Comparison of ENCODE assay signal across 8 cellular contexts in genomic region chr6:111300938-111301800, GRCh38.
DNase-seq lines count a peak whose midpoint lies in the region; ATAC-seq, FAIRE-seq and TF ChIP-seq lines count a peak whose summit lies in the region.
"Not testable (repeated sequence)": the region's sequence is repeated elsewhere in the genome, so short reads cannot be mapped to it uniquely, and the experiment has no call there.

No MANE protein-coding gene starts in this region.

- peak; percentile 48 for FAIRE-seq in A204.1 (lab: Jason Lieb, UNC)

- not testable (repeated sequence) for DNase-seq in HFFc6; activated T-cell treated with anti-CD3 and anti-CD28 coated beads, Interleukin-2, amount 50 U/mL, for 72 hours; central memory CD8-positive, alpha-beta T cell (ENCODE audit: low spot score in 2 of 2); progenitor cell of endocrine pancreas (ENCODE audit: low spot score, unreplicated experiment)
- peak; percentile 19 for DNase-seq in NCI-H146 (lab: John Stamatoyannopoulos, UW)
- peak; percentile 43 for DNase-seq in glomerular visceral epithelial cell (ENCODE audit: extremely low spot score)

- not testable (repeated sequence) for H3K27me3 Mint-ChIP-seq in HFFc6 (ENCODE audit: insufficient read depth); activated T-cell treated with anti-CD3 and anti-CD28 coated beads, Interleukin-2, amount 50 U/mL, for 72 hours (ENCODE audit: low read depth); central memory CD8-positive, alpha-beta T cell; progenitor cell of endocrine pancreas

- H3K36me3 Mint-ChIP-seq in HFFc6 (ENCODE audit: low read depth), result peaks cover 53% of the 10 kb centered on the region
- H3K36me3 Mint-ChIP-seq in activated T-cell treated with anti-CD3 and anti-CD28 coated beads, Interleukin-2, amount 50 U/mL, for 72 hours (ENCODE audit: insufficient read depth in 2 of 2), result peaks cover 0 to 20% of the 10 kb centered on the region in 2 donors
- peaks cover 16% of the 10 kb centered on the region for H3K36me3 Mint-ChIP-seq in central memory CD8-positive, alpha-beta T cell (ENCODE audit: insufficient read depth)
- H3K36me3 Mint-ChIP-seq in progenitor cell of endocrine pancreas (ENCODE audit: insufficient read depth), result peaks cover 30% of the 10 kb centered on the region

- H3K4me1 Mint-ChIP-seq in HFFc6 (ENCODE audit: low read depth), result peaks cover 18% of the 10 kb centered on the region
- H3K4me1 Mint-ChIP-seq in activated T-cell treated with anti-CD3 and anti-CD28 coated beads, Interleukin-2, amount 50 U/mL, for 72 hours (ENCODE audit: low read depth), result peaks cover 17% of the 10 kb centered on the region
- not testable (repeated sequence) for H3K4me1 Mint-ChIP-seq in central memory CD8-positive, alpha-beta T cell; progenitor cell of endocrine pancreas (ENCODE audit: low read depth)

- not testable (repeated sequence) for TF ChIP-seq CTCF in HFFc6 (IDR thresholded peaks at IDR 0.05); progenitor cell of endocrine pancreas (IDR thresholded peaks at IDR 0.05; ENCODE audit: unreplicated experiment)

- not testable (repeated sequence) for H3K9me3 Mint-ChIP-seq in HFFc6; activated T-cell treated with anti-CD3 and anti-CD28 coated beads, Interleukin-2, amount 50 U/mL, for 72 hours; central memory CD8-positive, alpha-beta T cell; progenitor cell of endocrine pancreas (ENCODE audit: low read depth)

- H3K27ac Mint-ChIP-seq in HFFc6 (peak overlapping the region; percentile 9; the same call in 1 of the 2 replicates), progenitor cell of endocrine pancreas (peak overlapping the region; percentile 13)
- H3K27ac Mint-ChIP-seq in activated T-cell treated with anti-CD3 and anti-CD28 coated beads, Interleukin-2, amount 50 U/mL, for 72 hours, result peak overlapping the region; percentile 63
- H3K27ac Mint-ChIP-seq in central memory CD8-positive, alpha-beta T cell (ENCODE audit: low read depth), result peak overlapping the region; percentile 32

- ATAC-seq in GM18498 (IDR thresholded peaks at IDR 0.05; ENCODE audit: unreplicated experiment), result peak; percentile 45
- ATAC-seq in activated T-cell treated with anti-CD3 and anti-CD28 coated beads, Interleukin-2, amount 50 U/mL, for 72 hours (replicated peaks in 1 of 2); central memory CD8-positive, alpha-beta T cell (replicated peaks; ENCODE audit: extremely low read depth, poor library complexity, severe bottlenecking): not testable (repeated sequence)

- not testable (repeated sequence) for H3K4me3 Mint-ChIP-seq in HFFc6; activated T-cell treated with anti-CD3 and anti-CD28 coated beads, Interleukin-2, amount 50 U/mL, for 72 hours; central memory CD8-positive, alpha-beta T cell; progenitor cell of endocrine pancreas (ENCODE audit: low read depth)

Comparison
In these comparisons a context has a peak if more than half of its experiments do, and no peak if none do; other contexts are left out.
1. H3K27ac Mint-ChIP-seq: peak in every context shown above with its lines; median percentile 63 in activated T-cell treated with anti-CD3 and anti-CD28 coated beads, Interleukin-2, amount 50 U/mL, for 72 hours; 32 in central memory CD8-positive, alpha-beta T cell; 13 in progenitor cell of endocrine pancreas; 9 in HFFc6.